Comparison of ENCODE assay signal across 28 cellular contexts in the genomic region with DNA sequence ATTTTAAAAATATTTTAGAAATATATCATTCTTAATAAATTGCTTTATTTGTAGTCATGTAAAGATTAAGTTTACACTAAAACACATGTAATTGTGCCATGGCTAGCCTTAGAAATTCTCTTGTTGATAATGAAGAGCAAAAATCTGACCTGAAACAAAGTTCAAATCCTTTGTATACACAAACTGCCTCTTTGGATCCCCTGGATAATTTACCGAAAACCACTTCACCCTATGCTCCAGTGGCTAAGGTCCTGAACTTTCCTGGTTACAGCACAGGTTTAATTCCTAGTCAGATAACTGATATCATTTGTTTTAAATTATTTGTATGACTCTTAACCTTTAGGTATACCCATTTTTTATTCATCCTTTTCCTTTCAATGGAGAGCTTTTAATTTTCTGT.
"Had no signal": no experiment of that assay in that cellular context is flagged by ENCODE, and none has a peak within 500 bp of the region (broad histone marks: within the 10 kb centered on the region; RNA-seq: fewer than 3 reads in every experiment).

No MANE protein-coding gene starts in this region.

- H3K4me1 ChIP-seq: colonic mucosa, esophagus muscularis mucosa, esophagus squamous epithelium, foreskin keratinocyte, gastrocnemius medialis, gastroesophageal sphincter, heart left ventricle, heart right ventricle had no signal

- ATAC-seq: effector memory CD8-positive, alpha-beta T cell; esophagus mucosa; foreskin keratinocyte; gastrocnemius medialis; gastroesophageal sphincter; heart left ventricle; heart right ventricle had no signal

- DNase-seq: colonic mucosa; cortex of kidney; dermis blood vessel endothelial cell; dorsolateral prefrontal cortex; effector CD4-positive, alpha-beta T cell; effector CD8-positive, alpha-beta T cell; effector memory CD4-positive, alpha-beta T cell; effector memory CD8-positive, alpha-beta T cell; endodermal cell; erythroblast; esophagus squamous epithelium; foreskin fibroblast; foreskin keratinocyte; foreskin melanocyte; gastrocnemius medialis; glutamatergic neuron; head of caudate nucleus; heart left ventricle; heart right ventricle had no signal

- H3K27ac ChIP-seq: colonic mucosa, coronary artery, dorsolateral prefrontal cortex, epithelial cell of prostate, esophagus muscularis mucosa, esophagus squamous epithelium, foreskin keratinocyte, gastrocnemius medialis, gastroesophageal sphincter, heart left ventricle, heart right ventricle had no signal

- H3K9me3 ChIP-seq: colonic mucosa had no signal

- FAIRE-seq: colon, endometrium, endothelial cell of umbilical vein, frontal cortex had no signal

- H3K4me3 ChIP-seq: colonic mucosa, coronary artery, dorsolateral prefrontal cortex, esophagus muscularis mucosa, esophagus squamous epithelium, gastrocnemius medialis, gastroesophageal sphincter, heart left ventricle, heart right ventricle had no signal

- H3K36me3 ChIP-seq: colonic mucosa, esophagus muscularis mucosa, esophagus squamous epithelium, gastrocnemius medialis, gastroesophageal sphincter, heart left ventricle, heart right ventricle had no signal

- H3K27me3 ChIP-seq: colonic mucosa, dorsolateral prefrontal cortex, esophagus muscularis mucosa, esophagus squamous epithelium, foreskin keratinocyte, gastrocnemius medialis, gastroesophageal sphincter, heart left ventricle, heart right ventricle had no signal
